ENCODE assay signal across 10 cellular contexts in the genomic region with DNA sequence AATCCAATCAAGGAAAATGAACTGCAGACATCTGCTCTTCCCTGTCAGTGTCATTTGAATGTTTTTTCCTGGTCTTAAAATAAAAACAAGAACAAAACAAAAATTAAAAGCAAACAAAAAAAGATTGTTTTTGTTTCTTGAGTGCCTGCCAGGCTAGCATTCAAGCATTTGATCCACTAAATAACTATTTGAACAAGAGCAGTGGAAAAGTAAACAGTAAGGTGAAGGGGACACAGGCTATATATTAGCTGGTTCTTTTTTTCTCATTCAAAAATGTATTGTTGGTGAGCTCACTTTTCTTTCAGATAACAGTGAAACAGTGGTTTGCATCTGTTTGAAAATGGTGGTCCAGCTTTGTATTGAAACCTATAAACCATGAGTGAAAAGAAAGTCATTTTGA.
"Had no signal": no experiment of that assay in that cellular context is flagged by ENCODE, and none has a peak within 500 bp of the region (broad histone marks: within the 10 kb centered on the region; RNA-seq: fewer than 3 reads in every experiment).

No MANE protein-coding gene starts in this region.

- H3K4me3 Mint-ChIP-seq: activated CD4-positive, alpha-beta memory T cell treated with anti-CD3 and anti-CD28 coated beads for 36 hours; activated naive CD8-positive, alpha-beta T cell treated with anti-CD3 and anti-CD28 coated beads, Interleukin-2, amount 10 ng/mL, durations not matched to agents 7 days and 5 days; activated T-cell treated with anti-CD3 and anti-CD28 coated beads, Interleukin-2, amount 50 U/mL, for 72 hours had no signal

- DNase-seq: activated CD4-positive, alpha-beta memory T cell treated with anti-CD3 and anti-CD28 coated beads for 36 hours; activated CD4-positive, alpha-beta T cell treated with anti-CD3 and anti-CD28 coated beads for 1 hour; activated naive CD8-positive, alpha-beta T cell treated with anti-CD3 and anti-CD28 coated beads, Interleukin-2, amount 10 ng/mL, durations not matched to agents 7 days and 5 days; activated T-cell treated with anti-CD3 and anti-CD28 coated beads, Interleukin-2, amount 50 U/mL, for 72 hours; aorta; gastrocnemius medialis; kidney; stimulated activated CD4-positive, alpha-beta T cell treated with anti-CD3 and anti-CD28 coated beads, Interleukin-2, amount 100 ng/mL, for 48 hours; stimulated activated naive CD4-positive, alpha-beta T cell treated with Interleukin-2 at 50 U/mL for 16 hours; upper lobe of left lung had no signal

- FAIRE-seq: kidney had no signal

- H3K36me3 Mint-ChIP-seq: activated CD4-positive, alpha-beta memory T cell treated with anti-CD3 and anti-CD28 coated beads for 36 hours; activated naive CD8-positive, alpha-beta T cell treated with anti-CD3 and anti-CD28 coated beads, Interleukin-2, amount 10 ng/mL, durations not matched to agents 7 days and 5 days had no signal

- H3K4me1 Mint-ChIP-seq: activated naive CD8-positive, alpha-beta T cell treated with anti-CD3 and anti-CD28 coated beads, Interleukin-2, amount 10 ng/mL, durations not matched to agents 7 days and 5 days had no signal

- H3K27me3 Mint-ChIP-seq: activated CD4-positive, alpha-beta memory T cell treated with anti-CD3 and anti-CD28 coated beads for 36 hours; activated naive CD8-positive, alpha-beta T cell treated with anti-CD3 and anti-CD28 coated beads, Interleukin-2, amount 10 ng/mL, durations not matched to agents 7 days and 5 days had no signal

- H3K27ac Mint-ChIP-seq: activated CD4-positive, alpha-beta memory T cell treated with anti-CD3 and anti-CD28 coated beads for 36 hours; activated naive CD8-positive, alpha-beta T cell treated with anti-CD3 and anti-CD28 coated beads, Interleukin-2, amount 10 ng/mL, durations not matched to agents 7 days and 5 days; activated T-cell treated with anti-CD3 and anti-CD28 coated beads, Interleukin-2, amount 50 U/mL, for 72 hours had no signal
